Comparison of ENCODE assay signal across 9 cellular contexts in the genomic region with DNA sequence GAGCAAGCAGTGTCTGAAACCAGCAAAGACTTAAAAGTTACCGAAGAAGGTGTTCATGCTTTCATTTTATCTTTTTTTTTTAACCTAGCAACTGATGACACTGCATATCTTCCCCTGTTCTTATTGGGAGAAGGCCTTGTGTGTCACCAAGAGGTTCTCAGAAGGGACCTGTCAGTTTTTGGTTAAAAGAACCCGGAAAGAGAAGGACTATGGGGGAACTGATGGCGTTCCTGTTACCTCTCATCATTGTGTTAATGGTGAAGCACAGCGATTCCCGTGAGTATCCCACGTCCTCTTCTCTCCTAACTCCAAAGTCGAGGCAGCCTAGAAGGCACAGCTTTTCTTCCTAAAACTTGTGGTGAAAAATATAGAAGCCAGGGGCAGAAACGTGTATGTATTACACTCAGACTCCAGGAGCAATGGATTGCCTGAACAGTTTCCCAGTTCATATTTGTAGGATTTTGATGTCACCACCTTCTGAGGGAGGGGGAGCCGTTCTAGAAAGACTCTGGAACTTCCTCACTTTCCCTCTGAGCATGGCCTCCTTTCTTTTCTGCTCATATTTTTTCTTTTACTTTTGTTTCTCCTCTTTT. TPM values are rescaled to one million over a fixed set of nuclear protein-coding genes. Genes with fewer than 3 reads are reported as not detected.
DNase-seq lines count a peak whose midpoint lies in the region; ATAC-seq and TF ChIP-seq lines count a peak whose summit lies in the region.
"Had no signal": no experiment of that assay in that cellular context is flagged by ENCODE, and none has a peak within 500 bp of the region (broad histone marks: within the 10 kb centered on the region; RNA-seq: fewer than 3 reads in every experiment).

A gene (plus strand): TSS at position 185 of the 593 bp plus-strand sequence. CDS start 25 bp downstream, at position 210.

- H3K4me3 Mint-ChIP-seq in CD8-positive, alpha-beta memory T cell, result peak within 1 kb of the TSS; percentile 90 to 99 (median 97)
- peak within 1 kb of the TSS; percentile 93 for H3K4me3 Mint-ChIP-seq in activated CD8-positive, alpha-beta T cell treated with anti-CD3 and anti-CD28 coated beads for 36 hours

- peak within 1 kb of the TSS; percentile 87 for H3K27ac ChIP-seq in CD8-positive, alpha-beta memory T cell (ENCODE audit: low read depth, low read length)
- H3K27ac ChIP-seq in fibroblast of lung (ENCODE audit: insufficient read depth, low read length), result peak within 1 kb of the TSS; percentile 89

- H3K9me3 Mint-ChIP-seq in CD8-positive, alpha-beta memory T cell, result no peaks in the 10 kb centered on the region
- H3K9me3 Mint-ChIP-seq in activated CD8-positive, alpha-beta T cell treated with anti-CD3 and anti-CD28 coated beads for 36 hours, result no peaks in the 10 kb centered on the region

- ATAC-seq in GM18868 (IDR thresholded peaks at IDR 0.05; ENCODE audit: unreplicated experiment), result peak; percentile 93
- peak; percentile 85 for ATAC-seq in HG03039 (IDR thresholded peaks at IDR 0.05; ENCODE audit: unreplicated experiment)
- peak; percentile 96 for ATAC-seq in activated CD8-positive, alpha-beta T cell treated with anti-CD3 and anti-CD28 coated beads for 36 hours

- TF ChIP-seq CTCF in activated CD8-positive, alpha-beta T cell treated with anti-CD3 and anti-CD28 coated beads for 36 hours (IDR thresholded peaks at IDR 0.05), result no peak
- no peak for TF ChIP-seq CTCF in fibroblast of lung (conservative IDR thresholded peaks at IDR 0.05 in 1 of 2, IDR thresholded peaks at IDR 0.05 in 1 of 2; ENCODE audit: low read depth in 1 of 2, low read length in 2 of 2)

- no peaks in the 10 kb centered on the region for H3K9me3 ChIP-seq in CD8-positive, alpha-beta memory T cell (ENCODE audit: low read length)
- H3K9me3 ChIP-seq in fibroblast of lung (ENCODE audit: control insufficient read depth, insufficient read depth, low read depth, low read length) (no peaks in the 10 kb centered on the region), neuron (ENCODE audit: low read length) (no peaks in the 10 kb centered on the region)

- peaks cover 50 to 65% (median 64%) of the 10 kb centered on the region in 3 donors for H3K4me1 Mint-ChIP-seq in CD8-positive, alpha-beta memory T cell
- peaks cover 53% of the 10 kb centered on the region for H3K4me1 Mint-ChIP-seq in activated CD8-positive, alpha-beta T cell treated with anti-CD3 and anti-CD28 coated beads for 36 hours (ENCODE audit: low read depth)

- peak within 1 kb of the TSS; percentile 81 for H3K4me3 ChIP-seq in CD8-positive, alpha-beta memory T cell (ENCODE audit: low read length)
- peak within 1 kb of the TSS; percentile 53 to 64 (median 58) for H3K4me3 ChIP-seq in fibroblast of lung (replicated peaks in 1 of 4; ENCODE audit: control extremely low read depth in 1 of 4, insufficient read depth in 1 of 4, low read depth in 3 of 4, low read length in 4 of 4)
- no peak within 1 kb of the TSS for H3K4me3 ChIP-seq in neuron (ENCODE audit: low read length)

- H4K20me1 ChIP-seq in fibroblast of lung (ENCODE audit: control insufficient read depth, extremely low read depth, insufficient read depth, low read length), result no peaks in the 10 kb centered on the region

- peaks cover 53% of the 10 kb centered on the region for H3K4me1 ChIP-seq in CD8-positive, alpha-beta memory T cell (ENCODE audit: insufficient read depth, low read length)
- H3K4me1 ChIP-seq in fibroblast of lung (ENCODE audit: control insufficient read depth, extremely low read depth, insufficient read depth, low read length) (peaks cover 3% of the 10 kb centered on the region), neuron (ENCODE audit: insufficient read depth, low read length) (peaks cover 2% of the 10 kb centered on the region)

- H3K9ac ChIP-seq in fibroblast of lung (ENCODE audit: insufficient read depth, low read length), result peak within 1 kb of the TSS; percentile 44

- POLR2A ChIA-PET in CD8-positive, alpha-beta memory T cell (lab: Charles Lee), result interaction anchor here (0.8 to 2.4 kb wide), 3 partner anchors 11 to 110 kb away, joined by 3 to 25 read pairs (median 13); a partner anchor contains a TSS
- POLR2A ChIA-PET in activated CD8-positive, alpha-beta T cell treated with anti-CD3 and anti-CD28 coated beads for 36 hours (lab: Charles Lee), result interaction anchor here (1.2 to 4.3 kb wide), 7 partner anchors 9 to 71 kb away, joined by 3 to 27 read pairs (median 7); a partner anchor contains a TSS

- CTCF ChIA-PET in CD8-positive, alpha-beta memory T cell (lab: Charles Lee), result interaction anchor here (0.6 to 3.8 kb wide), 7 partner anchors 9 to 130 kb away, joined by 3 to 19 read pairs (median 6); a partner anchor contains a TSS
- CTCF ChIA-PET in activated CD8-positive, alpha-beta T cell treated with anti-CD3 and anti-CD28 coated beads for 36 hours (lab: Charles Lee), result interaction anchor here (0.9 to 15.3 kb wide), 8 partner anchors 10 to 118 kb away, joined by 3 to 254 read pairs (median 6); a partner anchor contains a TSS

- H3K27me3 Mint-ChIP-seq in CD8-positive, alpha-beta memory T cell, result no peaks in the 10 kb centered on the region
- no peaks in the 10 kb centered on the region for H3K27me3 Mint-ChIP-seq in activated CD8-positive, alpha-beta T cell treated with anti-CD3 and anti-CD28 coated beads for 36 hours

- peak; percentile 2 to 87 (median 66) for DNase-seq in CD8-positive, alpha-beta memory T cell
- DNase-seq in NCI-H446 treated with DMSO at 0.1 percent for 48 hours (lab: John Stamatoyannopoulos, UW) (peak; percentile 77), fibroblast of lung (ENCODE audit: low read depth in 2 of 2) (peak; percentile 74 to 90), 8988T (no peak)
- peak; percentile 40 for DNase-seq in activated CD8-positive, alpha-beta T cell treated with anti-CD3 and anti-CD28 coated beads for 36 hours

- intact Hi-C loops in activated CD8-positive, alpha-beta T cell treated with anti-CD3 and anti-CD28 coated beads for 36 hours (cut with micrococcal nuclease), result no loop called here

- peaks cover 3 to 29% (median 5%) of the 10 kb centered on the region in 3 donors for H3K36me3 Mint-ChIP-seq in CD8-positive, alpha-beta memory T cell
- peaks cover 5% of the 10 kb centered on the region for H3K36me3 Mint-ChIP-seq in activated CD8-positive, alpha-beta T cell treated with anti-CD3 and anti-CD28 coated beads for 36 hours (ENCODE audit: low read depth)

- H3K27me3 ChIP-seq in CD8-positive, alpha-beta memory T cell (ENCODE audit: insufficient read depth, low read length, poor library complexity, severe bottlenecking), result no peaks in the 10 kb centered on the region
- no peaks in the 10 kb centered on the region for H3K27me3 ChIP-seq in fibroblast of lung (ENCODE audit: control insufficient read depth, insufficient read depth, low read length)
- H3K27me3 ChIP-seq in neuron (ENCODE audit: insufficient read depth, low read length), result no peaks in the 10 kb centered on the region

- peak within 1 kb of the TSS; percentile 98 for H3K4me2 ChIP-seq in fibroblast of lung (ENCODE audit: extremely low read depth, insufficient read depth, low read length)

- H3K36me3 ChIP-seq in CD8-positive, alpha-beta memory T cell (ENCODE audit: insufficient read depth, low read length), result no peaks in the 10 kb centered on the region
- H3K36me3 ChIP-seq in fibroblast of lung (ENCODE audit: control insufficient read depth, insufficient read depth, low read length) (no peaks in the 10 kb centered on the region), neuron (ENCODE audit: insufficient read depth, low read length) (no peaks in the 10 kb centered on the region)

- peak within 1 kb of the TSS; percentile 97 to 100 (median 99) for H3K27ac Mint-ChIP-seq in CD8-positive, alpha-beta memory T cell
- peak within 1 kb of the TSS; percentile 99 for H3K27ac Mint-ChIP-seq in activated CD8-positive, alpha-beta T cell treated with anti-CD3 and anti-CD28 coated beads for 36 hours

- H2AFZ ChIP-seq in fibroblast of lung (ENCODE audit: low read length) (peak within 1 kb of the TSS; percentile 95), neuron (ENCODE audit: low read depth, low read length) (peak within 1 kb of the TSS; percentile 71)

- peaks cover 3% of the 10 kb centered on the region for H3K79me2 ChIP-seq in fibroblast of lung (ENCODE audit: control insufficient read depth, insufficient read depth, low read length)

RNA-seq across cellular contexts. Expression of the gene that starts here (rescaled TPM):
- 10 to 100 TPM; 13.8 to 16.4 TPM for total RNA-seq in CD8-positive, alpha-beta memory T cell
- 37.7 TPM for polyA plus RNA-seq in CD8-positive, alpha-beta memory T cell
- 10 to 100 TPM; 15.7 to 16.7 TPM for total RNA-seq in activated CD8-positive, alpha-beta T cell treated with anti-CD3 and anti-CD28 coated beads for 36 hours
- 14.9 and 42.1 TPM in 2 replicates for total RNA-seq in fibroblast of lung
- 35.3 and 41.6 TPM in 2 replicates for polyA plus RNA-seq in fibroblast of lung
- polyA plus RNA-seq in fibroblast of lung (2012), result 23.4 and 27.6 TPM in 2 replicates
- polyA minus RNA-seq in fibroblast of lung (ENCODE audit: low replicate concordance), result 15.7 and 24.7 TPM in 2 replicates
- polyA plus RNA-seq: neural cell had no signal
